Comparison of ENCODE assay signal across 17 cellular contexts in genomic region chr1:181551249-181551648, GRCh38.
DNase-seq lines count a peak whose midpoint lies in the region; TF ChIP-seq lines count a peak whose summit lies in the region.
"Had no signal": no experiment of that assay in that cellular context is flagged by ENCODE, and none has a peak within 500 bp of the region (broad histone marks: within the 10 kb centered on the region; RNA-seq: fewer than 3 reads in every experiment).

No MANE protein-coding gene starts in this region.

- H3K4me3 ChIP-seq in H7 (ENCODE audit: insufficient read depth, low read depth, low read length) (no peak overlapping the region), NT2/D1 (ENCODE audit: insufficient read length, low read depth) (no peak overlapping the region), hepatocyte (no peak overlapping the region), MM.1S (ENCODE audit: low read length) (no peak overlapping the region), uterus (no peak overlapping the region)
- H3K4me3 ChIP-seq: right atrium auricular region had no signal

- intact Hi-C loops in uterus (cut with DNase I; ENCODE audit: low total_unique reads) = no loop called here

- H3K9ac ChIP-seq in NT2/D1 (ENCODE audit: insufficient read length, low read depth) (no peak overlapping the region), MM.1S (ENCODE audit: low read length) (no peak overlapping the region)

- no peak overlapping the region for H3K4me2 ChIP-seq in hepatocyte
- H3K4me2 ChIP-seq in MM.1S (ENCODE audit: low read depth, low read length) = no peak overlapping the region

- DNase-seq in H7 = peak; percentile 19
- peak; percentile 16 for DNase-seq in NT2/D1 (ENCODE audit: low read depth, low spot score)
- peak; percentile 44 for DNase-seq in hepatocyte (ENCODE audit: low spot score)
- DNase-seq in putamen (ENCODE audit: low spot score) = peak; percentile 79
- DNase-seq in Kasumi-1 (lab: John Stamatoyannopoulos, UW) = no peak
- no peak for DNase-seq in MM.1S
- DNase-seq in uterus = no peak
- DNase-seq: activated CD4-positive, alpha-beta memory T cell treated with anti-CD3 and anti-CD28 coated beads, Interleukin-2, amount 10 ng/mL, durations not matched to agents 7 days and 5 days; activated effector memory CD4-positive, alpha-beta T cell treated with anti-CD3 and anti-CD28 coated beads, Interleukin-2, amount 50 U/mL, for 16 hours; CD8-positive, alpha-beta T cell; central memory CD4-positive, alpha-beta T cell; erythroblast; NCI-H510A treated with DMSO at 0.1 percent for 48 hours; stimulated activated CD4-positive, alpha-beta T cell treated with anti-CD3 and anti-CD28 coated beads, Interleukin-4, amount 100 ng/mL, for 4 hours; stimulated activated naive CD8-positive, alpha-beta T cell treated with anti-CD3 and anti-CD28 coated beads, Interleukin-15, Interleukin-2, amounts not matched to agents 100 U/mL and 50 U/mL, for 24 hours; T-helper 9 cell had no signal

- TF ChIP-seq CTCF in hepatocyte (IDR thresholded peaks at IDR 0.05; ENCODE audit: poor library complexity) = no peak
- no peak for TF ChIP-seq CTCF in MM.1S (IDR thresholded peaks at IDR 0.05; ENCODE audit: low read length)
- no peak for TF ChIP-seq CTCF in uterus (IDR thresholded peaks at IDR 0.05)

- no peak for TF ChIP-seq POLR2A in uterus (IDR thresholded peaks at IDR 0.05)

- H3K27ac ChIP-seq in hepatocyte (no peak overlapping the region), MM.1S (ENCODE audit: low read length) (no peak overlapping the region), uterus (no peak overlapping the region)
- H3K27ac ChIP-seq: right atrium auricular region had no signal

- 59% methylated on average over 6 of the region's 6 CpGs for WGBS in hepatocyte (ENCODE audit: low lambda C conversion rate, missing lambda C conversion rate)

- no peaks in the 10 kb centered on the region for H3K9me3 ChIP-seq in NT2/D1 (ENCODE audit: insufficient read depth, low read length)
- H3K9me3 ChIP-seq in hepatocyte (ENCODE audit: low read depth) = no peaks in the 10 kb centered on the region
- no peaks in the 10 kb centered on the region for H3K9me3 ChIP-seq in MM.1S (replicated peaks; ENCODE audit: insufficient read depth, low read length)
- no peaks in the 10 kb centered on the region for H3K9me3 ChIP-seq in uterus
- H3K9me3 ChIP-seq: right atrium auricular region had no signal

- H3K4me1 ChIP-seq in NT2/D1 (ENCODE audit: insufficient read depth, insufficient read length) = peaks cover 4% of the 10 kb centered on the region
- H3K4me1 ChIP-seq in hepatocyte (ENCODE audit: insufficient read depth) = no peaks in the 10 kb centered on the region
- no peaks in the 10 kb centered on the region for H3K4me1 ChIP-seq in MM.1S (ENCODE audit: low read length)
- H3K4me1 ChIP-seq in uterus = no peaks in the 10 kb centered on the region
- H3K4me1 ChIP-seq: right atrium auricular region had no signal

- H3K9me2 ChIP-seq in hepatocyte (replicated peaks; ENCODE audit: insufficient read depth) (no peaks in the 10 kb centered on the region), MM.1S (replicated peaks; ENCODE audit: insufficient read depth, low read length) (no peaks in the 10 kb centered on the region)

- H3K79me2 ChIP-seq in hepatocyte (no peaks in the 10 kb centered on the region), MM.1S (ENCODE audit: low read length) (no peaks in the 10 kb centered on the region)

- H3K36me3 ChIP-seq in H7 (replicated peaks; ENCODE audit: control insufficient read depth, insufficient read depth, low read length) = no peaks in the 10 kb centered on the region
- H3K36me3 ChIP-seq in NT2/D1 (ENCODE audit: insufficient read depth, insufficient read length, low read length) = no peaks in the 10 kb centered on the region
- H3K36me3 ChIP-seq in hepatocyte (replicated peaks; ENCODE audit: insufficient read depth, low read depth) = no peaks in the 10 kb centered on the region
- no peaks in the 10 kb centered on the region for H3K36me3 ChIP-seq in MM.1S (replicated peaks; ENCODE audit: insufficient read depth, low read length)
- no peaks in the 10 kb centered on the region for H3K36me3 ChIP-seq in uterus
- H3K36me3 ChIP-seq: right atrium auricular region had no signal

- no peaks in the 10 kb centered on the region for H3F3A ChIP-seq in MM.1S (ENCODE audit: insufficient read depth, low read length)

- H2AFZ ChIP-seq in hepatocyte = no peak overlapping the region
- H2AFZ ChIP-seq in MM.1S (ENCODE audit: low read length) = no peak overlapping the region

- H3K27me3 ChIP-seq in H7 (ENCODE audit: control insufficient read depth, insufficient read depth, low read length) (no peaks in the 10 kb centered on the region; the same call in 1 of the 2 replicates), NT2/D1 (ENCODE audit: insufficient read depth, insufficient read length) (no peaks in the 10 kb centered on the region), hepatocyte (peaks cover 10% of the 10 kb centered on the region), MM.1S (replicated peaks; ENCODE audit: insufficient read depth, low read length) (no peaks in the 10 kb centered on the region), uterus (no peaks in the 10 kb centered on the region)
- H3K27me3 ChIP-seq: right atrium auricular region had no signal

- H4K20me1 ChIP-seq in hepatocyte (ENCODE audit: insufficient read depth, poor library complexity, severe bottlenecking) = no peaks in the 10 kb centered on the region
- H4K20me1 ChIP-seq in MM.1S (ENCODE audit: insufficient read depth, low read length) = no peaks in the 10 kb centered on the region

Comparison
In these comparisons a context has a peak if more than half of its experiments do, and no peak if none do; other contexts are left out.
1. DNase-seq: peak in H7 (single experiment), NT2/D1 (single experiment), hepatocyte (single experiment) and putamen (single experiment); none in Kasumi-1 (0 of 2), MM.1S (single experiment) and uterus (0 of 2).